ENCODE assay signal across 12 cellular contexts in genomic region chr6:88629838-88630462, GRCh38.
DNase-seq lines count a peak whose midpoint lies in the region; ATAC-seq and TF ChIP-seq lines count a peak whose summit lies in the region.
"Had no signal": no experiment of that assay in that cellular context is flagged by ENCODE, and none has a peak within 500 bp of the region (broad histone marks: within the 10 kb centered on the region; RNA-seq: fewer than 3 reads in every experiment).

No MANE protein-coding gene starts in this region.

- H3K79me2 ChIP-seq in DND-41 (ENCODE audit: insufficient read depth, low read length): no peaks in the 10 kb centered on the region

- ATAC-seq in DND-41 (ENCODE audit: insufficient read depth, low read depth) (peak; percentile 99), GM21423 (IDR thresholded peaks at IDR 0.05; ENCODE audit: unreplicated experiment) (peak; percentile 62), foreskin keratinocyte (no peak)
- ATAC-seq: heart left ventricle had no signal

- H3K4me2 ChIP-seq in DND-41 (ENCODE audit: insufficient read depth, low read length): peak overlapping the region; percentile 32

- TF ChIP-seq POLR2A in suprapubic skin (IDR thresholded peaks at IDR 0.05) (no peak), prostate gland (IDR thresholded peaks at IDR 0.05) (no peak)

- no peak for TF ChIP-seq EP300 in suprapubic skin (IDR thresholded peaks at IDR 0.05)

- H3K27ac ChIP-seq in DND-41 (ENCODE audit: low read length): peak overlapping the region; percentile 69
- H3K27ac ChIP-seq in foreskin keratinocyte: no peak overlapping the region
- H3K27ac ChIP-seq in suprapubic skin: no peak overlapping the region
- no peak overlapping the region for H3K27ac ChIP-seq in prostate gland
- H3K27ac ChIP-seq: heart left ventricle, uterus had no signal

- peak overlapping the region; percentile 4; the same call in 1 of the 2 replicates for H3K9ac ChIP-seq in DND-41 (ENCODE audit: low read depth, low read length)

- H2AFZ ChIP-seq in DND-41 (ENCODE audit: low read depth, low read length): no peak overlapping the region

- DNase-seq in DND-41: peak; percentile 84
- peak; percentile 28 for DNase-seq in NCI-H82 treated with DMSO at 0.1 percent for 48 hours (lab: John Stamatoyannopoulos, UW; ENCODE audit: unreplicated experiment)
- DNase-seq in foreskin keratinocyte: no peak
- DNase-seq in suprapubic skin (ENCODE audit: low spot score in 2 of 2): no peak
- no peak for DNase-seq in prostate gland (ENCODE audit: low spot score)
- no peak for DNase-seq in HCEC 1CT
- no peak for DNase-seq in stimulated activated CD4-positive, alpha-beta T cell treated with anti-CD3 and anti-CD28 coated beads, Interleukin-12 subunit alpha, Interleukin-12 subunit beta, amount 100 ng/mL, for 4 hours
- DNase-seq: activated CD8-positive, alpha-beta memory T cell treated with anti-CD3 and anti-CD28 coated beads, Interleukin-2, amount 50 U/mL, for 4 hours; heart left ventricle; natural killer cell; uterus had no signal

- no peaks in the 10 kb centered on the region for H3K27me3 ChIP-seq in DND-41 (ENCODE audit: insufficient read depth, low read length, poor library complexity)
- no peaks in the 10 kb centered on the region for H3K27me3 ChIP-seq in foreskin keratinocyte
- H3K27me3 ChIP-seq in suprapubic skin: no peaks in the 10 kb centered on the region
- no peaks in the 10 kb centered on the region for H3K27me3 ChIP-seq in prostate gland (replicated peaks; ENCODE audit: insufficient read depth)
- H3K27me3 ChIP-seq: heart left ventricle, uterus had no signal

- no peaks in the 10 kb centered on the region for H4K20me1 ChIP-seq in DND-41 (ENCODE audit: insufficient read depth, low read length)

- H3K4me1 ChIP-seq in DND-41 (ENCODE audit: insufficient read depth, low read length) (peaks cover 32% of the 10 kb centered on the region), foreskin keratinocyte (no peaks in the 10 kb centered on the region), suprapubic skin (no peaks in the 10 kb centered on the region), prostate gland (replicated peaks) (no peaks in the 10 kb centered on the region)
- H3K4me1 ChIP-seq: heart left ventricle, uterus had no signal

- intact Hi-C loops in prostate gland (cut with DNase I): no loop called here

- H3K9me3 ChIP-seq in DND-41 (ENCODE audit: insufficient read depth, low read length, severe bottlenecking): no peaks in the 10 kb centered on the region
- H3K9me3 ChIP-seq in suprapubic skin: no peaks in the 10 kb centered on the region
- H3K9me3 ChIP-seq in prostate gland: no peaks in the 10 kb centered on the region
- H3K9me3 ChIP-seq: heart left ventricle, uterus had no signal

- 86% methylated on average over 5 of the region's 5 CpGs for WGBS in suprapubic skin
- WGBS in prostate gland: 75% methylated on average over 5 of the region's 5 CpGs

- no peak overlapping the region for H3K4me3 ChIP-seq in DND-41 (ENCODE audit: low read depth in 1 of 2, low read length in 2 of 2)
- no peak overlapping the region for H3K4me3 ChIP-seq in suprapubic skin
- H3K4me3 ChIP-seq in prostate gland: no peak overlapping the region
- H3K4me3 ChIP-seq: heart left ventricle, uterus had no signal

- TF ChIP-seq CTCF in DND-41 (IDR thresholded peaks at IDR 0.05; ENCODE audit: borderline replicate concordance, extremely low read depth, low read length, poor library complexity, severe bottlenecking) (peak; percentile 86), foreskin keratinocyte (conservative IDR thresholded peaks at IDR 0.05) (peak; percentile 9), suprapubic skin (IDR thresholded peaks at IDR 0.05) (no peak), prostate gland (IDR thresholded peaks at IDR 0.05) (no peak)

- no peaks in the 10 kb centered on the region for H3K36me3 ChIP-seq in DND-41 (ENCODE audit: insufficient read depth, low read length)
- H3K36me3 ChIP-seq in suprapubic skin: no peaks in the 10 kb centered on the region
- no peaks in the 10 kb centered on the region for H3K36me3 ChIP-seq in prostate gland
- H3K36me3 ChIP-seq: heart left ventricle, uterus had no signal

Comparison
In these comparisons a context has a peak if more than half of its experiments do, and no peak if none do; other contexts are left out.
1. DNase-seq: peak in DND-41 (single experiment) and NCI-H82 treated with DMSO at 0.1 percent for 48 hours (single experiment); none in foreskin keratinocyte (0 of 2), suprapubic skin (0 of 2), prostate gland (single experiment), HCEC 1CT (single experiment) and stimulated activated CD4-positive, alpha-beta T cell treated with anti-CD3 and anti-CD28 coated beads, Interleukin-12 subunit alpha, Interleukin-12 subunit beta, amount 100 ng/mL, for 4 hours (single experiment).
2. CTCF ChIP-seq: peak in DND-41 (single experiment) and foreskin keratinocyte (single experiment); none in suprapubic skin (0 of 2) and prostate gland (0 of 4).